ENCODE assay signal across 17 cellular contexts in the genomic region with DNA sequence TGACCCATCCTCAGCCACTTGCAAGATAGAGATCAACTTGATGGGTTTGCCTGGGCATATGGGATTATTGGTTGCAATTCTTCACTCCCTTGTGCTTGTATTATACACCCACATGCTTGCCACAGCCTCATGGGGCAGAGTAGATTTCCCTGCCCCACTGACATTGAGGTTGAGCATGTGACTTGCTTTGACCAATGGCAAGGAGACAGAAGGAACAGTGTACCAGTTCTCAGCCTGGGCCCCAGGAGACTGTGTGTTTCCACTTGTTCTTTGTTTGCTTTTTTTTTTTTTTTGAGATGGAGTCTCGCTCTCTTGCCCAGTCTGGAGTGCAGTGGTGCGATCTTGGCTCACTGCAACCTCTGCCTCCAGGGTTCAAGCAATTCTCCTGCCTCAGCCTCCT. TPM values are rescaled to one million over a fixed set of nuclear protein-coding genes. Genes with fewer than 3 reads are reported as not detected.
DNase-seq lines count a peak whose midpoint lies in the region; ATAC-seq and TF ChIP-seq lines count a peak whose summit lies in the region.
"Had no signal": no experiment of that assay in that cellular context is flagged by ENCODE, and none has a peak within 500 bp of the region (broad histone marks: within the 10 kb centered on the region; RNA-seq: fewer than 3 reads in every experiment).

No MANE protein-coding gene starts in this region.

- ATAC-seq in WTC11 (no peak), HG03571 (IDR thresholded peaks at IDR 0.05; ENCODE audit: unreplicated experiment) (no peak)
- ATAC-seq: Panc1 had no signal

- H3K4me1 Mint-ChIP-seq in WTC11, result peaks cover 22% of the 10 kb centered on the region

- H3K27me3 ChIP-seq in sigmoid colon, result no peaks in the 10 kb centered on the region
- H3K27me3 ChIP-seq: SJCRH30 had no signal

- H3K4me3 ChIP-seq in sigmoid colon, result no peak overlapping the region
- H3K4me3 ChIP-seq: SJCRH30 had no signal

- DNase-seq in NCI-H82 (lab: John Stamatoyannopoulos, UW) (peak; percentile 13), NCI-H82 treated with DMSO at 0.1 percent for 48 hours (lab: John Stamatoyannopoulos, UW; ENCODE audit: unreplicated experiment) (no peak), WTC11 (ENCODE audit: low spot score) (no peak), sigmoid colon (peak; percentile 20), NCI-H146 treated with DMSO at 0.1 percent for 48 hours (lab: John Stamatoyannopoulos, UW; ENCODE audit: unreplicated experiment) (no peak)
- DNase-seq in effector CD4-positive, alpha-beta T cell, result no peak
- DNase-seq: 8988T; CD4-positive, alpha-beta T cell; DMS53; HCEC 1CT; NCI-H1092; NCI-H187 treated with DMSO at 0.1 percent for 48 hours; NCI-H526 treated with DMSO at 0.1 percent for 48 hours; SJCRH30 had no signal

- peaks cover 0 to 7% (median 0%) of the 10 kb centered on the region in 4 donors for H3K4me1 ChIP-seq in sigmoid colon
- H3K4me1 ChIP-seq: SJCRH30 had no signal

- POLR2A ChIA-PET in WTC11 (lab: Charles Lee), result no interaction called here

- no peak overlapping the region for H3K27ac ChIP-seq in sigmoid colon
- H3K27ac ChIP-seq: SJCRH30 had no signal

- no peak for TF ChIP-seq EP300 in Ishikawa (IDR thresholded peaks at IDR 0.05; ENCODE audit: borderline replicate concordance)
- no peak for TF ChIP-seq EP300 in sigmoid colon (IDR thresholded peaks at IDR 0.05)

- intact Hi-C loops in sigmoid colon (cut with DNase I), result no loop called here

- H3K9me3 ChIP-seq in sigmoid colon, result no peaks in the 10 kb centered on the region
- H3K9me3 ChIP-seq: SJCRH30 had no signal

- no peaks in the 10 kb centered on the region; the same call in 1 of the 2 replicates for H3K27me3 Mint-ChIP-seq in WTC11 (ENCODE audit: low read depth)
- H3K27me3 Mint-ChIP-seq: CD4-positive, alpha-beta T cell had no signal

- TF ChIP-seq RAD21 in Ishikawa (IDR thresholded peaks at IDR 0.05; ENCODE audit: low read depth), result no peak

- H3K36me3 Mint-ChIP-seq in WTC11, result no peaks in the 10 kb centered on the region

- H3K9me3 Mint-ChIP-seq in WTC11, result no peaks in the 10 kb centered on the region
- H3K9me3 Mint-ChIP-seq: CD4-positive, alpha-beta T cell had no signal

- no peak overlapping the region for H3K27ac Mint-ChIP-seq in WTC11
- H3K27ac Mint-ChIP-seq: CD4-positive, alpha-beta T cell had no signal

- TF ChIP-seq POLR2A in sigmoid colon (IDR thresholded peaks at IDR 0.05), result no peak

- WGBS in sigmoid colon, 2 donors, result 81 to 96% methylated on average over 2 of the region's 2 CpGs

- TF ChIP-seq CTCF in WTC11 (IDR thresholded peaks at IDR 0.05) (no peak), sigmoid colon (IDR thresholded peaks at IDR 0.05) (no peak)

- no peak overlapping the region for H3K4me3 Mint-ChIP-seq in WTC11
- H3K4me3 Mint-ChIP-seq: CD4-positive, alpha-beta T cell had no signal

- CTCF ChIA-PET in WTC11 (lab: Charles Lee), result no interaction called here

- no peaks in the 10 kb centered on the region for H3K36me3 ChIP-seq in sigmoid colon
- H3K36me3 ChIP-seq: SJCRH30 had no signal

TF ChIP-seq in Ishikawa, 13 proteins besides CTCF, POLR2A, EP300 and RAD21:
- TF ChIP-seq, protein P1, sequence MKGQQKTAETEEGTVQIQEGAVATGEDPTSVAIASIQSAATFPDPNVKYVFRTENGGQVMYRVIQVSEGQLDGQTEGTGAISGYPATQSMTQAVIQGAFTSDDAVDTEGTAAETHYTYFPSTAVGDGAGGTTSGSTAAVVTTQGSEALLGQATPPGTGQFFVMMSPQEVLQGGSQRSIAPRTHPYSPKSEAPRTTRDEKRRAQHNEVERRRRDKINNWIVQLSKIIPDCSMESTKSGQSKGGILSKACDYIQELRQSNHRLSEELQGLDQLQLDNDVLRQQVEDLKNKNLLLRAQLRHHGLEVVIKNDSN (IDR thresholded peaks at IDR 0.05), result peak; percentile 54; the same call in 1 of the 2 replicates
- TF ChIP-seq, protein P2, sequence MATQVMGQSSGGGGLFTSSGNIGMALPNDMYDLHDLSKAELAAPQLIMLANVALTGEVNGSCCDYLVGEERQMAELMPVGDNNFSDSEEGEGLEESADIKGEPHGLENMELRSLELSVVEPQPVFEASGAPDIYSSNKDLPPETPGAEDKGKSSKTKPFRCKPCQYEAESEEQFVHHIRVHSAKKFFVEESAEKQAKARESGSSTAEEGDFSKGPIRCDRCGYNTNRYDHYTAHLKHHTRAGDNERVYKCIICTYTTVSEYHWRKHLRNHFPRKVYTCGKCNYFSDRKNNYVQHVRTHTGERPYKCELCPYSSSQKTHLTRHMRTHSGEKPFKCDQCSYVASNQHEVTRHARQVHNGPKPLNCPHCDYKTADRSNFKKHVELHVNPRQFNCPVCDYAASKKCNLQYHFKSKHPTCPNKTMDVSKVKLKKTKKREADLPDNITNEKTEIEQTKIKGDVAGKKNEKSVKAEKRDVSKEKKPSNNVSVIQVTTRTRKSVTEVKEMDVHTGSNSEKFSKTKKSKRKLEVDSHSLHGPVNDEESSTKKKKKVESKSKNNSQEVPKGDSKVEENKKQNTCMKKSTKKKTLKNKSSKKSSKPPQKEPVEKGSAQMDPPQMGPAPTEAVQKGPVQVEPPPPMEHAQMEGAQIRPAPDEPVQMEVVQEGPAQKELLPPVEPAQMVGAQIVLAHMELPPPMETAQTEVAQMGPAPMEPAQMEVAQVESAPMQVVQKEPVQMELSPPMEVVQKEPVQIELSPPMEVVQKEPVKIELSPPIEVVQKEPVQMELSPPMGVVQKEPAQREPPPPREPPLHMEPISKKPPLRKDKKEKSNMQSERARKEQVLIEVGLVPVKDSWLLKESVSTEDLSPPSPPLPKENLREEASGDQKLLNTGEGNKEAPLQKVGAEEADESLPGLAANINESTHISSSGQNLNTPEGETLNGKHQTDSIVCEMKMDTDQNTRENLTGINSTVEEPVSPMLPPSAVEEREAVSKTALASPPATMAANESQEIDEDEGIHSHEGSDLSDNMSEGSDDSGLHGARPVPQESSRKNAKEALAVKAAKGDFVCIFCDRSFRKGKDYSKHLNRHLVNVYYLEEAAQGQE (IDR thresholded peaks at IDR 0.05; ENCODE audit: low read depth), result no peak
- TF ChIP-seq TEAD4 (IDR thresholded peaks at IDR 0.05), result no peak

TF ChIP-seq in WTC11, 78 proteins besides CTCF, POLR2A, EP300 and RAD21:
- TF ChIP-seq ZNF396 (CRISPR knock-in tag; IDR thresholded peaks at IDR 0.05; ENCODE audit: borderline replicate concordance), result no peak
- TF ChIP-seq, protein P3, sequence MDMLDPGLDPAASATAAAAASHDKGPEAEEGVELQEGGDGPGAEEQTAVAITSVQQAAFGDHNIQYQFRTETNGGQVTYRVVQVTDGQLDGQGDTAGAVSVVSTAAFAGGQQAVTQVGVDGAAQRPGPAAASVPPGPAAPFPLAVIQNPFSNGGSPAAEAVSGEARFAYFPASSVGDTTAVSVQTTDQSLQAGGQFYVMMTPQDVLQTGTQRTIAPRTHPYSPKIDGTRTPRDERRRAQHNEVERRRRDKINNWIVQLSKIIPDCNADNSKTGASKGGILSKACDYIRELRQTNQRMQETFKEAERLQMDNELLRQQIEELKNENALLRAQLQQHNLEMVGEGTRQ (CRISPR knock-in tag; IDR thresholded peaks at IDR 0.05), result peak; percentile 54; the same call in 1 of the 2 replicates

RNA-seq across cellular contexts. Expression of a gene that starts 31.8 kb away (rescaled TPM):
- total RNA-seq in WTC11 (2021) (338 to 373 TPM (median 350 TPM) in 3 replicates), sigmoid colon (100 to 1,000 TPM; 647 to 889 (median 818) TPM)
- polyA plus RNA-seq in sigmoid colon, result 100 to 1,000 TPM; 404 to 722 (median 541) TPM

Comparison
In these comparisons a context has a peak if more than half of its experiments do, and no peak if none do; other contexts are left out.
1. DNase-seq: peak in NCI-H82 (single experiment) and sigmoid colon (single experiment); none in NCI-H82 treated with DMSO at 0.1 percent for 48 hours (single experiment), WTC11 (single experiment), NCI-H146 treated with DMSO at 0.1 percent for 48 hours (single experiment) and effector CD4-positive, alpha-beta T cell (single experiment).